ENCODE assay signal across 20 cellular contexts in the genomic region with DNA sequence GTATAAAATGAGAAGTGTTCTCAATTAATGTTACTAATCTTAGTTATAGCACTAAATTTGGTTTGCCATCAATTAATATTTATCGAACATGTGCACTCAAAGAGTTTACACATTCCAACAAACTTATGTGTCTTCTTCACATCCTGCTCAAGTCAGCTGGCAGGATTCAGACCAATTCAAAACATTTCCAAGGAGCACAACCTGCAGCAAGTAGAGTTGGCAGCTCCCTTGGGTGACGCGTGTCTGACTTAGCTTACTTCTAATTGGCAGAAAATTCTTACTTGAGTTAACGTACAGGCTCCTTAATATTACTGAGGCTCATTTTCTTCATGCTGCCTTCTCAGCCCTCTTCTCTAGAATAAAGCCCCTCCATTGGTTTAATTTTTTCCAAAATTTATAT.
DNase-seq lines count a peak whose midpoint lies in the region; ATAC-seq and TF ChIP-seq lines count a peak whose summit lies in the region.
"Had no signal": no experiment of that assay in that cellular context is flagged by ENCODE, and none has a peak within 500 bp of the region (broad histone marks: within the 10 kb centered on the region; RNA-seq: fewer than 3 reads in every experiment).

No MANE protein-coding gene starts in this region.

- peaks cover 6% of the 10 kb centered on the region for H3K27me3 Mint-ChIP-seq in activated T-cell treated with anti-CD3 and anti-CD28 coated beads, Interleukin-2, amount 50 U/mL, for 24 hours

- H4K12ac ChIP-seq in trophoblast cell (ENCODE audit: low read depth, low read length), result no peak overlapping the region

- H3K4me1 ChIP-seq in RWPE2 (ENCODE audit: insufficient read depth, poor library complexity, severe bottlenecking) (peaks cover 50% of the 10 kb centered on the region), trophoblast cell (ENCODE audit: control insufficient read depth in 1 of 2, insufficient read depth in 2 of 2, low read length in 2 of 2) (peaks cover 13 to 20% of the 10 kb centered on the region in 2 experiments)
- H3K4me1 ChIP-seq: BLaER1 had no signal

- no peak overlapping the region for H3K18ac ChIP-seq in trophoblast cell (ENCODE audit: low read length)

- H3K9me3 ChIP-seq in RWPE2 (ENCODE audit: severe bottlenecking) (no peaks in the 10 kb centered on the region), trophoblast cell (ENCODE audit: insufficient read depth, low read depth, low read length) (no peaks in the 10 kb centered on the region)
- H3K9me3 ChIP-seq: neutrophil had no signal

- no peak overlapping the region for H3K4ac ChIP-seq in trophoblast cell (ENCODE audit: low read depth, low read length)

- H3K9me3 Mint-ChIP-seq in activated T-cell treated with anti-CD3 and anti-CD28 coated beads, Interleukin-2, amount 50 U/mL, for 24 hours, result peaks cover 3% of the 10 kb centered on the region

- peaks cover 2% of the 10 kb centered on the region for H3K79me2 ChIP-seq in trophoblast cell (ENCODE audit: control insufficient read depth, insufficient read depth, low read length, poor library complexity)

- H3K36me3 Mint-ChIP-seq in activated T-cell treated with anti-CD3 and anti-CD28 coated beads, Interleukin-2, amount 50 U/mL, for 24 hours (ENCODE audit: low read depth), result no peaks in the 10 kb centered on the region
- H3K36me3 Mint-ChIP-seq: activated CD8-positive, alpha-beta memory T cell treated with anti-CD3 and anti-CD28 coated beads, Interleukin-2, amount 10 ng/mL, durations not matched to agents 7 days and 5 days had no signal

- no peak overlapping the region for H3K9ac ChIP-seq in trophoblast cell (ENCODE audit: low read length)
- H3K9ac ChIP-seq: BLaER1 had no signal

- H3K27ac Mint-ChIP-seq in activated T-cell treated with anti-CD3 and anti-CD28 coated beads, Interleukin-2, amount 50 U/mL, for 24 hours, result no peak overlapping the region
- H3K27ac Mint-ChIP-seq: activated CD8-positive, alpha-beta memory T cell treated with anti-CD3 and anti-CD28 coated beads, Interleukin-2, amount 10 ng/mL, durations not matched to agents 7 days and 5 days; T-helper 1 cell treated with Interleukin-12 subunit alpha and Interleukin-12 subunit beta and Interleukin-4 antibody, amounts not matched to agents 30 μg/mL and 1 μg/mL, for 36 hours; WTC11 had no signal

- no peaks in the 10 kb centered on the region for H3K27me3 ChIP-seq in RWPE2 (ENCODE audit: insufficient read depth, poor library complexity, severe bottlenecking)
- no peaks in the 10 kb centered on the region for H3K27me3 ChIP-seq in trophoblast cell (ENCODE audit: insufficient read depth, low read length)
- H3K27me3 ChIP-seq: BLaER1, neutrophil had no signal

- ATAC-seq in RWPE2 (ENCODE audit: low read depth) (peak; percentile 68), esophagus mucosa (peak; percentile 26)
- ATAC-seq: activated CD8-positive, alpha-beta memory T cell treated with anti-CD3 and anti-CD28 coated beads, Interleukin-2, amount 10 ng/mL, durations not matched to agents 7 days and 5 days; Right ventricle myocardium inferior; WTC11 had no signal

- H3K4me1 Mint-ChIP-seq in activated T-cell treated with anti-CD3 and anti-CD28 coated beads, Interleukin-2, amount 50 U/mL, for 24 hours (ENCODE audit: low read depth), result peaks cover 6% of the 10 kb centered on the region
- H3K4me1 Mint-ChIP-seq: activated CD8-positive, alpha-beta memory T cell treated with anti-CD3 and anti-CD28 coated beads, Interleukin-2, amount 10 ng/mL, durations not matched to agents 7 days and 5 days had no signal

- WGBS in trophoblast cell (ENCODE audit: extremely low coverage, insufficient coverage, insufficient read length), result no CpG with 5 or more reads among the region's 4 CpGs

- H3K14ac ChIP-seq in trophoblast cell (ENCODE audit: low read length), result no peak overlapping the region

- H3K36me3 ChIP-seq in RWPE2 (ENCODE audit: low read depth) (no peaks in the 10 kb centered on the region), trophoblast cell (ENCODE audit: control insufficient read depth in 1 of 2, insufficient read depth in 2 of 2, low read length in 2 of 2) (no peaks in the 10 kb centered on the region)
- H3K36me3 ChIP-seq: BLaER1, neutrophil, thoracic aorta had no signal

- H4K91ac ChIP-seq in trophoblast cell (ENCODE audit: low read depth, low read length), result peak overlapping the region; percentile 70

- peak overlapping the region; percentile 91 for H2BK12ac ChIP-seq in trophoblast cell (ENCODE audit: low read length)

- H3K79me1 ChIP-seq in trophoblast cell (ENCODE audit: low read length), result peaks cover 14% of the 10 kb centered on the region

- H3K27ac ChIP-seq in RWPE2 (ENCODE audit: poor library complexity, severe bottlenecking), result peak overlapping the region; percentile 81
- H3K27ac ChIP-seq in trophoblast cell (ENCODE audit: low read depth, low read length), result peak overlapping the region; percentile 54
- H3K27ac ChIP-seq: BLaER1, neutrophil had no signal

- H2AFZ ChIP-seq in trophoblast cell (ENCODE audit: insufficient read depth, low read length, poor library complexity), result no peak overlapping the region

- H3K4me2 ChIP-seq in trophoblast cell (ENCODE audit: low read length), result no peak overlapping the region
- H3K4me2 ChIP-seq: BLaER1 had no signal

- H2AK5ac ChIP-seq in trophoblast cell (ENCODE audit: low read length), result no peak overlapping the region

- no peak overlapping the region for H2BK5ac ChIP-seq in trophoblast cell (ENCODE audit: low read depth, low read length, poor library complexity)

- peak overlapping the region; percentile 68 for H2BK120ac ChIP-seq in trophoblast cell (ENCODE audit: insufficient read depth, low read length, poor library complexity)

- H3K4me3 Mint-ChIP-seq in activated T-cell treated with anti-CD3 and anti-CD28 coated beads, Interleukin-2, amount 50 U/mL, for 24 hours, result no peak overlapping the region
- H3K4me3 Mint-ChIP-seq: activated CD8-positive, alpha-beta memory T cell treated with anti-CD3 and anti-CD28 coated beads, Interleukin-2, amount 10 ng/mL, durations not matched to agents 7 days and 5 days; T-helper 1 cell treated with Interleukin-12 subunit alpha and Interleukin-12 subunit beta and Interleukin-4 antibody, amounts not matched to agents 30 μg/mL and 1 μg/mL, for 36 hours; WTC11 had no signal

- H3K4me3 ChIP-seq in RWPE2 (ENCODE audit: severe bottlenecking) (no peak overlapping the region), trophoblast cell (ENCODE audit: low read depth, low read length) (no peak overlapping the region)
- H3K4me3 ChIP-seq: BLaER1, thoracic aorta had no signal

- TF ChIP-seq CTCF in RWPE2 (IDR thresholded peaks at IDR 0.05; ENCODE audit: poor library complexity, severe bottlenecking), result no peak

- DNase-seq in HCEC 1CT (peak; percentile 94), RWPE2 (ENCODE audit: low spot score) (no peak), trophoblast cell (no peak), NCI-H2227 (lab: John Stamatoyannopoulos, UW; ENCODE audit: unreplicated experiment) (no peak)
- no peak for DNase-seq in activated CD4-positive, CD25-positive, alpha-beta regulatory T cell (lab: John Stamatoyannopoulos, UW)
- no peak for DNase-seq in activated T-cell treated with anti-CD3 and anti-CD28 coated beads, Interleukin-2, amount 50 U/mL, for 24 hours
- DNase-seq: activated CD8-positive, alpha-beta memory T cell treated with anti-CD3 and anti-CD28 coated beads, Interleukin-2, amount 10 ng/mL, durations not matched to agents 7 days and 5 days; activated gamma-delta T cell; erythroblast; hypothalamus; NCI-H2081 treated with DMSO at 0.1 percent for 48 hours; NCI-H774; stimulated activated CD4-positive, alpha-beta T cell treated with anti-CD3 and anti-CD28 coated beads, Interleukin-4, amount 100 ng/mL, for 24 hours had no signal

- no peak overlapping the region for H4K8ac ChIP-seq in trophoblast cell (ENCODE audit: low read depth, low read length)

- no peak overlapping the region for H3K23ac ChIP-seq in trophoblast cell (ENCODE audit: low read length)
